ENCODE assay signal across 8 cellular contexts in genomic region chr19:36850646-36851442, GRCh38. TPM values are rescaled to one million over a fixed set of nuclear protein-coding genes. Genes with fewer than 3 reads are reported as not detected.
DNase-seq lines count a peak whose midpoint lies in the region; ATAC-seq and TF ChIP-seq lines count a peak whose summit lies in the region.

Gene ZNF345 (plus strand): TSS chr19:36850876. CDS start chr19:36876831, 25,955 bp downstream.

- ATAC-seq in HG02571 (IDR thresholded peaks at IDR 0.05; ENCODE audit: unreplicated experiment) = peak; percentile 74
- ATAC-seq in activated naive CD8-positive, alpha-beta T cell treated with anti-CD3 and anti-CD28 coated beads, Interleukin-2, amount 50 U/mL, for 24 hours = peak; percentile 87
- peak; percentile 98 for ATAC-seq in Right ventricle myocardium superior (ENCODE audit: poor library complexity)

- H3K4me1 ChIP-seq in ovary (ENCODE audit: insufficient read depth) (peaks cover 5% of the 10 kb centered on the region), thymus (ENCODE audit: control insufficient read depth, insufficient read depth, low read length) (peaks cover 12% of the 10 kb centered on the region)

- intact Hi-C loops in Right ventricle myocardium superior (cut with DNase I) (no loop called here), ovary (cut with DNase I) (no loop called here)

- H3K27me3 Mint-ChIP-seq in activated naive CD8-positive, alpha-beta T cell treated with anti-CD3 and anti-CD28 coated beads, Interleukin-2, amount 50 U/mL, for 24 hours = no peaks in the 10 kb centered on the region

- H3K4me3 Mint-ChIP-seq in activated naive CD8-positive, alpha-beta T cell treated with anti-CD3 and anti-CD28 coated beads, Interleukin-2, amount 50 U/mL, for 24 hours = no peak within 1 kb of the TSS

- no peaks in the 10 kb centered on the region for H3K27me3 ChIP-seq in GM06990 (replicated peaks; ENCODE audit: control insufficient read depth, insufficient read depth, low read length)
- no peaks in the 10 kb centered on the region for H3K27me3 ChIP-seq in ovary
- H3K27me3 ChIP-seq in thymus (ENCODE audit: control insufficient read depth, insufficient read depth) = no peaks in the 10 kb centered on the region

- H3K36me3 ChIP-seq in GM06990 (ENCODE audit: control insufficient read depth, insufficient read depth, low read length) (peaks cover 1% of the 10 kb centered on the region), ovary (no peaks in the 10 kb centered on the region), thymus (ENCODE audit: control insufficient read depth, insufficient read depth) (peaks cover 8% of the 10 kb centered on the region)

- peak; percentile 87 for DNase-seq in GM06990 (ENCODE audit: extremely low read depth, insufficient read length)
- DNase-seq in NCI-H1105 (lab: John Stamatoyannopoulos, UW) = peak; percentile 95
- DNase-seq in SKM-1 treated with dmso at 0.1 percent for 144 hours (lab: John Stamatoyannopoulos, UW; ENCODE audit: unreplicated experiment) = peak; percentile 85
- peak; percentile 78 for DNase-seq in activated naive CD8-positive, alpha-beta T cell treated with anti-CD3 and anti-CD28 coated beads, Interleukin-2, amount 50 U/mL, for 24 hours
- peak; percentile 94 for DNase-seq in Right ventricle myocardium superior
- peak; percentile 90 to 94 (median 91) for DNase-seq in ovary

- TF ChIP-seq EP300 in ovary (IDR thresholded peaks at IDR 0.05) = no peak

- H3K4me1 Mint-ChIP-seq in activated naive CD8-positive, alpha-beta T cell treated with anti-CD3 and anti-CD28 coated beads, Interleukin-2, amount 50 U/mL, for 24 hours = peaks cover 20% of the 10 kb centered on the region

- peak within 1 kb of the TSS; percentile 90 for H3K4me3 ChIP-seq in GM06990 (replicated peaks; ENCODE audit: low read depth, low read length)
- H3K4me3 ChIP-seq in ovary = peak within 1 kb of the TSS; percentile 88
- peak within 1 kb of the TSS; percentile 75 for H3K4me3 ChIP-seq in thymus (ENCODE audit: low read length)

- H3K27ac ChIP-seq in ovary = peak within 1 kb of the TSS; percentile 55 to 74
- peak within 1 kb of the TSS; percentile 91 for H3K27ac ChIP-seq in thymus (ENCODE audit: low read depth)

- H3K27ac Mint-ChIP-seq in activated naive CD8-positive, alpha-beta T cell treated with anti-CD3 and anti-CD28 coated beads, Interleukin-2, amount 50 U/mL, for 24 hours = no peak within 1 kb of the TSS

- 0% methylated on average over 42 of the region's 42 CpGs for WGBS in ovary, 3 donors
- WGBS in thymus = under 1% methylated on average over 42 of the region's 42 CpGs

- TF ChIP-seq CTCF in GM06990 (IDR thresholded peaks at IDR 0.05; ENCODE audit: insufficient read depth, low read length, poor library complexity, severe bottlenecking) = no peak
- no peak for TF ChIP-seq CTCF in ovary (IDR thresholded peaks at IDR 0.05)

- no peaks in the 10 kb centered on the region for H3K9me3 ChIP-seq in ovary
- H3K9me3 ChIP-seq in thymus (ENCODE audit: control insufficient read depth) = peaks cover 2% of the 10 kb centered on the region

- TF ChIP-seq POLR2A in ovary (IDR thresholded peaks at IDR 0.05) = peak; percentile 26

- peaks cover 55% of the 10 kb centered on the region for H3K36me3 Mint-ChIP-seq in activated naive CD8-positive, alpha-beta T cell treated with anti-CD3 and anti-CD28 coated beads, Interleukin-2, amount 50 U/mL, for 24 hours (ENCODE audit: low read depth)

- H3K9me3 Mint-ChIP-seq in activated naive CD8-positive, alpha-beta T cell treated with anti-CD3 and anti-CD28 coated beads, Interleukin-2, amount 50 U/mL, for 24 hours = peaks cover 24% of the 10 kb centered on the region

RNA-seq across cellular contexts. Expression of gene ZNF345, which starts in this region (rescaled TPM):
- total RNA-seq in Right ventricle myocardium superior (2.4 TPM), ovary (10 to 100 TPM in 2 of 7 donors, 1 to 10 TPM in 5; 3.2 to 14.1 (median 9.2) TPM)
- polyA plus RNA-seq in ovary (1 to 10 TPM; 3.5 to 5.9 TPM), thymus (6.2 TPM)

Comparison
In these comparisons a context has a peak if more than half of its experiments do, and no peak if none do; other contexts are left out.
1. Peak in every context shown above with its lines: DNase-seq, ATAC-seq, H3K4me3 ChIP-seq and H3K27ac ChIP-seq.